18 cellular contexts compared by ENCODE assay signal in the genomic region with DNA sequence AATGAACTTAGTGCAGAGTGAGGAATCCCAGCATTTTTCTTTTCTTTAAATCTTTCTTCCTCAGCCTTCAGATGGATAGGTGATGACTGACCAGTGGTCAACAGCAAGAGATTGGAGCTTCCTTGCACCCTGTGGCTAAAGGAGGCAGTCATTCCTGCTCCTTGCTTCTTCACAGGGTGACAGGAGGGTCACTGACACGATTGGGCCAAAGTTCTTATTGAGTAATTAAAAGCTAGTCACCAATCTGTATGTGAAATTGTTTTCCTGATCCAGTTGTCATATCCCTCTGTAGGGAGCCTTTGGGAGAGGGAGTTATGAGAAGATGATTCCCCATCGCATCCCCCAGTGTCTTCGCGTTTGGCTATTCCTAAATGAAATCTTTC.
"Had no signal": no experiment of that assay in that cellular context is flagged by ENCODE, and none has a peak within 500 bp of the region (broad histone marks: within the 10 kb centered on the region; RNA-seq: fewer than 3 reads in every experiment).

No MANE protein-coding gene starts in this region.

- H3K36me3 Mint-ChIP-seq: activated naive CD4-positive, alpha-beta T cell treated with anti-CD3 and anti-CD28 coated beads, Interleukin-2, amount 10 ng/mL, durations not matched to agents 7 days and 5 days; natural killer cell treated with Interleukin-12 subunit alpha and Interleukin-12 subunit beta and Interleukin-15 and Interleukin-18, amount 100 ng/mL, for 72 hours had no signal

- H3K27me3 Mint-ChIP-seq: activated B cell treated with CpG ODN at 0.5 μM for 24 hours; activated CD4-positive, alpha-beta T cell treated with anti-CD3 and anti-CD28 coated beads, Interleukin-2, amount 10 ng/mL, durations not matched to agents 7 days and 5 days had no signal

- H3K4me1 Mint-ChIP-seq: activated B cell treated with CpG ODN at 0.5 μM for 24 hours; activated CD4-positive, alpha-beta T cell treated with anti-CD3 and anti-CD28 coated beads, Interleukin-2, amount 10 ng/mL, durations not matched to agents 7 days and 5 days; activated naive CD4-positive, alpha-beta T cell treated with anti-CD3 and anti-CD28 coated beads, Interleukin-2, amount 10 ng/mL, durations not matched to agents 7 days and 5 days; stimulated activated naive B cell treated with anti-CD40 and anti-IgM and Interleukin-4, amounts not matched to agents 10 μg/mL and 1 μg/mL and 100 μg/mL, for 72 hours had no signal

- H3K27ac ChIP-seq: left lung, ovary, thyroid gland had no signal

- H3K4me3 Mint-ChIP-seq: activated B cell treated with CpG ODN at 0.5 μM for 24 hours; activated CD4-positive, alpha-beta T cell treated with anti-CD3 and anti-CD28 coated beads, Interleukin-2, amount 10 ng/mL, durations not matched to agents 7 days and 5 days; activated naive CD4-positive, alpha-beta T cell treated with anti-CD3 and anti-CD28 coated beads, Interleukin-2, amount 10 ng/mL, durations not matched to agents 7 days and 5 days; natural killer cell treated with Interleukin-12 subunit alpha and Interleukin-12 subunit beta and Interleukin-15 and Interleukin-18, amount 100 ng/mL, for 72 hours; stimulated activated naive B cell treated with anti-CD40 and anti-IgM and Interleukin-4, amounts not matched to agents 10 μg/mL and 1 μg/mL and 100 μg/mL, for 72 hours had no signal

- H3K9me3 Mint-ChIP-seq: activated B cell treated with CpG ODN at 0.5 μM for 24 hours; activated T-helper 2 cell treated with anti-CD3 and anti-CD28 coated beads, Interferon-gamma antibody, Interleukin-2, Interleukin-4, amounts not matched to agents 10 μg/mL and 5 μg/mL and 100 μg/mL, durations not matched to agents 14 hours and 24 hours and 36 hours; natural killer cell treated with Interleukin-12 subunit alpha and Interleukin-12 subunit beta and Interleukin-15 and Interleukin-18, amount 100 ng/mL, for 72 hours; stimulated activated naive B cell treated with anti-CD40 and anti-IgM and Interleukin-4, amounts not matched to agents 10 μg/mL and 1 μg/mL and 100 μg/mL, for 72 hours had no signal

- H3K4me1 ChIP-seq: left lung, thyroid gland had no signal

- DNase-seq: activated B cell treated with CpG ODN at 0.5 μM for 24 hours; activated naive CD4-positive, alpha-beta T cell treated with anti-CD3 and anti-CD28 coated beads, Interleukin-2, amount 10 ng/mL, durations not matched to agents 7 days and 5 days; activated T-cell treated with anti-CD3 and anti-CD28 coated beads for 4 hours; hippocampal formation; left lung; ovary; stimulated activated CD4-positive, alpha-beta T cell treated with anti-CD3 and anti-CD28 coated beads, Interleukin-4, amount 100 ng/mL, for 1 hour; stimulated activated naive B cell treated with anti-CD40 and anti-IgM and Interleukin-4, amounts not matched to agents 10 μg/mL and 1 μg/mL and 100 μg/mL, for 72 hours had no signal

- H3K27me3 ChIP-seq: left lung, ovary, thyroid gland had no signal

- H3K4me3 ChIP-seq: left lung, ovary, thyroid gland had no signal

- H3K9me3 ChIP-seq: left lung, ovary, thyroid gland had no signal

- ATAC-seq: esophagus mucosa; natural killer cell treated with Interleukin-12 subunit alpha and Interleukin-12 subunit beta and Interleukin-15 and Interleukin-18, amount 100 ng/mL, for 72 hours; stimulated activated naive B cell treated with anti-CD40 and anti-IgM and Interleukin-4, amounts not matched to agents 10 μg/mL and 1 μg/mL and 100 μg/mL, for 72 hours had no signal

- H3K36me3 ChIP-seq: left lung, ovary, thyroid gland had no signal

- H3K27ac Mint-ChIP-seq: activated B cell treated with CpG ODN at 0.5 μM for 24 hours; activated CD4-positive, alpha-beta T cell treated with anti-CD3 and anti-CD28 coated beads, Interleukin-2, amount 10 ng/mL, durations not matched to agents 7 days and 5 days; activated naive CD4-positive, alpha-beta T cell treated with anti-CD3 and anti-CD28 coated beads, Interleukin-2, amount 10 ng/mL, durations not matched to agents 7 days and 5 days; activated T-helper 2 cell treated with anti-CD3 and anti-CD28 coated beads, Interferon-gamma antibody, Interleukin-2, Interleukin-4, amounts not matched to agents 10 μg/mL and 5 μg/mL and 100 μg/mL, durations not matched to agents 14 hours and 24 hours and 36 hours; natural killer cell treated with Interleukin-12 subunit alpha and Interleukin-12 subunit beta and Interleukin-15 and Interleukin-18, amount 100 ng/mL, for 72 hours; stimulated activated naive B cell treated with anti-CD40 and anti-IgM and Interleukin-4, amounts not matched to agents 10 μg/mL and 1 μg/mL and 100 μg/mL, for 72 hours had no signal

- FAIRE-seq: astrocyte, colon, keratinocyte, TTC549, urothelium cell line had no signal
